1 cellular context compared by ENCODE assay signal in genomic region chr19:42078058-42078457, GRCh38.
TF ChIP-seq lines count a peak whose summit lies in the region.

No MANE protein-coding gene starts in this region.

TF ChIP-seq in endothelial cell of umbilical vein, 7 proteins besides CTCF, POLR2A, EP300 and RAD21:
- no peak for TF ChIP-seq FOS (IDR thresholded peaks at IDR 0.05; ENCODE audit: borderline replicate concordance, insufficient read depth, low read length)
- no peak for TF ChIP-seq GATA2 (IDR thresholded peaks at IDR 0.05; ENCODE audit: insufficient read depth, insufficient read length, low read depth, low read length)
- TF ChIP-seq MYC (IDR thresholded peaks at IDR 0.05; ENCODE audit: low read depth, low read length) = no peak
- no peak for TF ChIP-seq POLR2AphosphoS5 (IDR thresholded peaks at IDR 0.05; ENCODE audit: insufficient read depth, low read depth, low read length)
- no peak for TF ChIP-seq EZH2 (IDR thresholded peaks at IDR 0.05; ENCODE audit: borderline replicate concordance, low read depth, low read length, severe bottlenecking)
- no peak for TF ChIP-seq MAX (IDR thresholded peaks at IDR 0.05; ENCODE audit: insufficient read depth, insufficient read length)
- TF ChIP-seq JUN (IDR thresholded peaks at IDR 0.05; ENCODE audit: borderline replicate concordance, insufficient read depth, insufficient read length, low read depth) = no peak
